14 cellular contexts compared by ENCODE assay signal in the genomic region with DNA sequence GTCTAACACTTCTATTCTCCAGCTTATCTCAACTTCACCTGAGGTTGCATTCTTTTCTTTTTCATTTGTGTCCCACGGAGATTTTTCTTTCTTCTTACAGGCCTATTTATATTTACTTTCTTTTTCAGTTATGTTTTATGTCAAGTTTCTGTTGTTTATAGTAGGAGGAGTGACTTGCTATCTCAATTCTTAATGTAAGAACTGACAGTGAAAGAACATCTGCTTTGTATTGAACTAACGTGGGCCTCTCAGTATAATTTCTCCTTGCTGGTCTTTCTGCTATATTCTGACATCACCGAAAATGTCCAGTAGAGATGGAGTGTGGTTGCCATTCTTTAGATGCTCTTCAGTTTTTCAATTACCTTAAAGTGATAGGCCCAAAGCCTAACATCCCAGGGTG.
DNase-seq lines count a peak whose midpoint lies in the region; ATAC-seq and TF ChIP-seq lines count a peak whose summit lies in the region.
"Had no signal": no experiment of that assay in that cellular context is flagged by ENCODE, and none has a peak within 500 bp of the region (broad histone marks: within the 10 kb centered on the region; RNA-seq: fewer than 3 reads in every experiment).

No MANE protein-coding gene starts in this region.

- peaks cover 0 to 2% (median 1%) of the 10 kb centered on the region in 3 donors for H3K27me3 Mint-ChIP-seq in immature natural killer cell (ENCODE audit: low read depth in 3 of 3)
- H3K27me3 Mint-ChIP-seq: CD4-positive, alpha-beta memory T cell had no signal

- H3K9me3 Mint-ChIP-seq in immature natural killer cell: no peaks in the 10 kb centered on the region
- H3K9me3 Mint-ChIP-seq: CD4-positive, alpha-beta memory T cell; neural crest cell had no signal

- H3K27ac ChIP-seq in SK-N-MC: 0 out of 2 replicates have a peak overlapping the region, but pooled peaks have one; percentile 26
- H3K27ac ChIP-seq: esophagus squamous epithelium had no signal

- no peak overlapping the region for H3K4me3 ChIP-seq in SK-N-MC
- H3K4me3 ChIP-seq: esophagus squamous epithelium, K562 had no signal

- no peaks in the 10 kb centered on the region for H3K36me3 Mint-ChIP-seq in immature natural killer cell
- H3K36me3 Mint-ChIP-seq: CD4-positive, alpha-beta memory T cell had no signal

- H3K27ac Mint-ChIP-seq in immature natural killer cell: no peak overlapping the region

- ATAC-seq in GM18505 (IDR thresholded peaks at IDR 0.05; ENCODE audit: unreplicated experiment) (peak; percentile 71), GM21367 (IDR thresholded peaks at IDR 0.05; ENCODE audit: unreplicated experiment) (peak; percentile 84), HG03025 (IDR thresholded peaks at IDR 0.05; ENCODE audit: low FRiP score, unreplicated experiment) (peak; percentile 91)
- ATAC-seq: K562 had no signal

- no peak for TF ChIP-seq POLR2A in GM18505 (IDR thresholded peaks at IDR 0.05; ENCODE audit: borderline replicate concordance, extremely low read depth, insufficient read depth, insufficient read length)

- H3K4me1 Mint-ChIP-seq in immature natural killer cell: no peaks in the 10 kb centered on the region

- no peak overlapping the region for H3K4me3 Mint-ChIP-seq in immature natural killer cell
- H3K4me3 Mint-ChIP-seq: CD4-positive, alpha-beta memory T cell; neural crest cell had no signal

- no peak overlapping the region for H3K9ac ChIP-seq in SK-N-MC (ENCODE audit: insufficient read length)

- H3K36me3 ChIP-seq in SK-N-MC (ENCODE audit: insufficient read depth, low read length): no peaks in the 10 kb centered on the region
- H3K36me3 ChIP-seq: esophagus squamous epithelium had no signal

- no peaks in the 10 kb centered on the region for H3K9me3 ChIP-seq in SK-N-MC (ENCODE audit: low read depth, low read length)
- H3K9me3 ChIP-seq: esophagus squamous epithelium had no signal

- DNase-seq in SK-N-MC (ENCODE audit: low read depth, low spot score) (no peak), OCI-M1 (lab: John Stamatoyannopoulos, UW) (no peak), immature natural killer cell (no peak)
- no peak for DNase-seq in activated CD4-positive, alpha-beta T cell treated with anti-CD3 and anti-CD28 coated beads, Interleukin-2, amount 50 U/mL, for 48 hours
- no peak for DNase-seq in activated effector memory CD4-positive, alpha-beta T cell treated with Interleukin-2 at 50 U/mL for 16 hours
- DNase-seq: CD4-positive, alpha-beta memory T cell; esophagus squamous epithelium; NCI-H226; substantia nigra had no signal
